14 cellular contexts compared by ENCODE assay signal in the genomic region with DNA sequence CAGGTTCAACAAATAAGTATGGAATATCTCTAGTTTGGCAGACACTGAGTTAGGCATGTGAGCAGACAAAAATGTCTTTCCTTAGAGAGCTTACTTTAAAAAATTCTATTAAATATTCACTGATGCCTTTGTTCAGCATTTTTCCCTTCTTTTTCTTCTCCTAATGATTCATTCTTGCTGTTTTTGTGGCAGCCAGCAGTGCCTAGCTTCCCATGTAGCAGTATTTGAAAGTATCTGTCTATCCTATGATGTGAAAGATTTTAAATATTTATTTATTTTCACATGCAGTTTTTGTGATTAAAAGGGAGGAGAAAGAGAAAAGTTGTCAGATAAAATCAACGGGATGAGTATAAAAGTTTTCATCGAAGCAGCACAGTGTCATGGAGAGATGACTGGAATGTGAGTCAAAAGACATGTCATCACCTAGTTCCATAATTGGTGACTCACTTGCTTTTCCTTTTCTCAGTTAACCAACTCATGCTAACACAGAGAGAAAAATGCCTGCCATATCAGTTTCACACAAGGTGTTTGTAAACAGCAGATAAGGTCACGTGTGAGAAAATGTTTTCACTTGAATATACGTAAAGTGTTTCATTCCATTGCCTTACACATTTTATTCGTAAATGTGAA.
A peak's percentile ranks its signal among the peaks of the same experiment; 100 is the strongest.
DNase-seq lines count a peak whose midpoint lies in the region; ATAC-seq, FAIRE-seq and TF ChIP-seq lines count a peak whose summit lies in the region.
"Had no signal": no experiment of that assay in that cellular context is flagged by ENCODE, and none has a peak within 500 bp of the region (broad histone marks: within the 10 kb centered on the region; RNA-seq: fewer than 3 reads in every experiment).

No MANE protein-coding gene starts in this region.

- peak; percentile 40 for FAIRE-seq in bronchial epithelial cell (lab: Jason Lieb, UNC)
- FAIRE-seq: H1 had no signal

- H3K4me3 ChIP-seq in AG04450 (ENCODE audit: low read depth, low read length) (no peak overlapping the region), bronchial epithelial cell (ENCODE audit: low read depth, low read length) (no peak overlapping the region)
- H3K4me3 ChIP-seq: right atrium auricular region had no signal

- DNase-seq in AG04450 (ENCODE audit: low read depth, low spot score) (peak; percentile 23), HT1080 (ENCODE audit: low read depth) (peak; percentile 91), bronchial epithelial cell (ENCODE audit: low read depth) (peak; percentile 99), lung microvascular endothelial cell (ENCODE audit: low read depth in 2 of 2) (peak; percentile 73 to 93), GM10266 (ENCODE audit: extremely low spot score) (no peak), SK-N-DZ (ENCODE audit: low spot score) (no peak), DMS114 treated with DMSO at 0.1 percent for 48 hours (lab: John Stamatoyannopoulos, UW; ENCODE audit: unreplicated experiment) (no peak)
- DNase-seq: activated CD8-positive, alpha-beta memory T cell treated with anti-CD3 and anti-CD28 coated beads, Interleukin-2, amount 10 ng/mL, durations not matched to agents 7 days and 5 days; Caco-2; immature natural killer cell; T-helper 1 cell had no signal

- H3K27me3 ChIP-seq in AG04450 (ENCODE audit: control insufficient read depth, insufficient read depth, low read length) (no peaks in the 10 kb centered on the region), bronchial epithelial cell (ENCODE audit: control insufficient read depth, insufficient read depth, low read length) (no peaks in the 10 kb centered on the region)
- H3K27me3 ChIP-seq: right atrium auricular region had no signal

- no peaks in the 10 kb centered on the region for H3K36me3 ChIP-seq in bronchial epithelial cell (ENCODE audit: control insufficient read depth, insufficient read depth, low read length)
- H3K36me3 ChIP-seq: right atrium auricular region had no signal

- H3K9me3 ChIP-seq in AG04450 (ENCODE audit: control insufficient read depth, insufficient read depth, low read length), result no peaks in the 10 kb centered on the region
- H3K9me3 ChIP-seq: Caco-2, right atrium auricular region had no signal

- no peak for ATAC-seq in HG02981 (IDR thresholded peaks at IDR 0.05; ENCODE audit: unreplicated experiment)
- ATAC-seq: activated CD8-positive, alpha-beta memory T cell treated with anti-CD3 and anti-CD28 coated beads, Interleukin-2, amount 10 ng/mL, durations not matched to agents 7 days and 5 days had no signal

- CTCF ChIA-PET in AG04450 (lab: Charles Lee), result no interaction called here

- no peak overlapping the region for H3K27ac ChIP-seq in AG04450 (ENCODE audit: low read depth, low read length)
- H3K27ac ChIP-seq: right atrium auricular region had no signal

- no peak for TF ChIP-seq CTCF in AG04450 (IDR thresholded peaks at IDR 0.05; ENCODE audit: low read depth, low read length)
- TF ChIP-seq CTCF in bronchial epithelial cell (IDR thresholded peaks at IDR 0.05; ENCODE audit: insufficient read depth, low read length, severe bottlenecking), result no peak
- no peak for TF ChIP-seq CTCF in GM10266 (IDR thresholded peaks at IDR 0.05; ENCODE audit: control insufficient read depth, insufficient read depth, low read depth, missing control alignments)

- POLR2A ChIA-PET in AG04450 (lab: Yijun Ruan, JAX), result no interaction called here

Comparison
In these comparisons a context has a peak if more than half of its experiments do, and no peak if none do; other contexts are left out.
1. DNase-seq: peak in AG04450 (single experiment), HT1080 (single experiment), bronchial epithelial cell (single experiment) and lung microvascular endothelial cell (2 of 2); none in GM10266 (single experiment), SK-N-DZ (single experiment) and DMS114 treated with DMSO at 0.1 percent for 48 hours (single experiment).